ENCODE assay signal across 1 cellular context in genomic region chr10:77160679-77161078, GRCh38.
TF ChIP-seq lines count a peak whose summit lies in the region.

No MANE protein-coding gene starts in this region.

TF ChIP-seq in HepG2, 621 proteins besides CTCF, POLR2A, EP300 and RAD21 (continued from another document):
- TF ChIP-seq CENPBD1 (CRISPR knock-in tag; IDR thresholded peaks at IDR 0.05; ENCODE audit: borderline replicate concordance, low read depth), result no peak
- no peak for TF ChIP-seq NBN (conservative IDR thresholded peaks at IDR 0.05)
- TF ChIP-seq MZF1 (CRISPR knock-in tag; IDR thresholded peaks at IDR 0.05; ENCODE audit: borderline replicate concordance), result no peak
- TF ChIP-seq ELK4 (CRISPR knock-in tag; IDR thresholded peaks at IDR 0.05; ENCODE audit: borderline replicate concordance), result no peak
